1 cellular context compared by ENCODE assay signal in genomic region chr3:140756240-140757016, GRCh38.
TF ChIP-seq lines count a peak whose summit lies in the region.

No MANE protein-coding gene starts in this region.

TF ChIP-seq in H1, 55 proteins besides CTCF, POLR2A, EP300 and RAD21 (continued from another document):
- TF ChIP-seq CHD7 (IDR thresholded peaks at IDR 0.05; ENCODE audit: insufficient replicate concordance, low read length): no peak
- TF ChIP-seq CHD2 (IDR thresholded peaks at IDR 0.05; ENCODE audit: low read length): no peak
- no peak for TF ChIP-seq RFX5 (IDR thresholded peaks at IDR 0.05; ENCODE audit: borderline replicate concordance, low read depth, low read length)
- no peak for TF ChIP-seq NANOG (IDR thresholded peaks at IDR 0.05; ENCODE audit: insufficient read depth, low read depth, low read length, poor library complexity, severe bottlenecking)
- no peak for TF ChIP-seq TAF1 (IDR thresholded peaks at IDR 0.05; ENCODE audit: low read depth, low read length)
- no peak for TF ChIP-seq CREB1 (IDR thresholded peaks at IDR 0.05)
- no peak for TF ChIP-seq EZH2 (IDR thresholded peaks at IDR 0.05; ENCODE audit: low read depth, low read length, severe bottlenecking)
